ENCODE assay signal across 1 cellular context in genomic region chr22:50218996-50219727, GRCh38.
A peak's percentile ranks its signal among the peaks of the same experiment; 100 is the strongest.
TF ChIP-seq lines count a peak whose summit lies in the region.

No MANE protein-coding gene starts in this region.

TF ChIP-seq in HEK293, 187 proteins besides CTCF, POLR2A, EP300 and RAD21 (continued from another document):
- peak; percentile 54; the same call in 1 of the 2 replicates for TF ChIP-seq KLF16 (tag by site-specific recombination; IDR thresholded peaks at IDR 0.05)
- TF ChIP-seq ZNF626 (tag by site-specific recombination; IDR thresholded peaks at IDR 0.05), result no peak
- TF ChIP-seq ZNF202 (tag by site-specific recombination; IDR thresholded peaks at IDR 0.05; ENCODE audit: borderline replicate concordance), result no peak
- TF ChIP-seq ZNF19 (tag by site-specific recombination; IDR thresholded peaks at IDR 0.05; ENCODE audit: low read depth), result no peak
- TF ChIP-seq PRDM10 (tag by site-specific recombination; IDR thresholded peaks at IDR 0.05), result peak; percentile 91
- no peak for TF ChIP-seq ELK4 (IDR thresholded peaks at IDR 0.05; ENCODE audit: borderline replicate concordance, low read depth, low read length)
- no peak for TF ChIP-seq SP7 (tag by site-specific recombination; IDR thresholded peaks at IDR 0.05)
- TF ChIP-seq EGR2 (tag by site-specific recombination; IDR thresholded peaks at IDR 0.05; ENCODE audit: low read depth), result no peak
- no peak for TF ChIP-seq ZBTB1 (tag by site-specific recombination; IDR thresholded peaks at IDR 0.05)
- peak; percentile 40; the same call in 1 of the 2 replicates for TF ChIP-seq SP2 (tag by site-specific recombination; IDR thresholded peaks at IDR 0.05)
- TF ChIP-seq KLF1 (tag by site-specific recombination; IDR thresholded peaks at IDR 0.05), result peak; percentile 93
- peak; percentile 30 for TF ChIP-seq GLIS1 (tag by site-specific recombination; IDR thresholded peaks at IDR 0.05)
- TF ChIP-seq BCL6B (tag by site-specific recombination; IDR thresholded peaks at IDR 0.05), result no peak
- TF ChIP-seq KLF9 (tag by site-specific recombination; IDR thresholded peaks at IDR 0.05; ENCODE audit: low read depth), result peak; percentile 65
- no peak for TF ChIP-seq ZNF707 (tag by site-specific recombination; IDR thresholded peaks at IDR 0.05)
- no peak for TF ChIP-seq ZNF404 (tag by site-specific recombination; IDR thresholded peaks at IDR 0.05)
- TF ChIP-seq MEIS1 (CRISPR knock-in tag; IDR thresholded peaks at IDR 0.05; ENCODE audit: borderline replicate concordance), result no peak
- TF ChIP-seq ZNF112 (tag by site-specific recombination; IDR thresholded peaks at IDR 0.05), result no peak
- no peak for TF ChIP-seq INSM2 (tag by site-specific recombination; IDR thresholded peaks at IDR 0.05)
TF ChIP-seq in HEK293: peak in this region for 10.
